ENCODE assay signal across 1 cellular context in genomic region chr1:47926461-47926999, GRCh38.
TF ChIP-seq lines count a peak whose summit lies in the region.

No MANE protein-coding gene starts in this region.

TF ChIP-seq in H1, 55 proteins besides CTCF, POLR2A, EP300 and RAD21:
- TF ChIP-seq SAP30 (IDR thresholded peaks at IDR 0.05; ENCODE audit: insufficient read depth, insufficient replicate concordance, low read length) (no peak), TCF12 (IDR thresholded peaks at IDR 0.05; ENCODE audit: low read depth, low read length) (no peak), BCL11A (IDR thresholded peaks at IDR 0.05; ENCODE audit: low read depth in 2 of 2, low read length in 2 of 2) (no peak), EGR1 (IDR thresholded peaks at IDR 0.05; ENCODE audit: borderline replicate concordance, low read depth, low read length) (no peak), SIX5 (IDR thresholded peaks at IDR 0.05; ENCODE audit: low read depth, low read length) (no peak), BRCA1 (IDR thresholded peaks at IDR 0.05; ENCODE audit: low read depth, low read length) (no peak), SP2 (IDR thresholded peaks at IDR 0.05; ENCODE audit: low read length) (no peak), MAFK (IDR thresholded peaks at IDR 0.05; ENCODE audit: low read depth, low read length) (no peak), BACH1 (IDR thresholded peaks at IDR 0.05; ENCODE audit: low read length) (no peak), TAF7 (optimal IDR thresholded peaks at IDR 0.05; ENCODE audit: borderline replicate concordance, low read depth, low read length) (no peak), EZH2 (IDR thresholded peaks at IDR 0.05; ENCODE audit: low read depth, low read length, severe bottlenecking) (no peak), CBX5 (IDR thresholded peaks at IDR 0.05; ENCODE audit: low read depth, low read length) (no peak), CHD2 (IDR thresholded peaks at IDR 0.05; ENCODE audit: low read length) (no peak)
